Comparison of ENCODE assay signal across 9 cellular contexts in the genomic region with DNA sequence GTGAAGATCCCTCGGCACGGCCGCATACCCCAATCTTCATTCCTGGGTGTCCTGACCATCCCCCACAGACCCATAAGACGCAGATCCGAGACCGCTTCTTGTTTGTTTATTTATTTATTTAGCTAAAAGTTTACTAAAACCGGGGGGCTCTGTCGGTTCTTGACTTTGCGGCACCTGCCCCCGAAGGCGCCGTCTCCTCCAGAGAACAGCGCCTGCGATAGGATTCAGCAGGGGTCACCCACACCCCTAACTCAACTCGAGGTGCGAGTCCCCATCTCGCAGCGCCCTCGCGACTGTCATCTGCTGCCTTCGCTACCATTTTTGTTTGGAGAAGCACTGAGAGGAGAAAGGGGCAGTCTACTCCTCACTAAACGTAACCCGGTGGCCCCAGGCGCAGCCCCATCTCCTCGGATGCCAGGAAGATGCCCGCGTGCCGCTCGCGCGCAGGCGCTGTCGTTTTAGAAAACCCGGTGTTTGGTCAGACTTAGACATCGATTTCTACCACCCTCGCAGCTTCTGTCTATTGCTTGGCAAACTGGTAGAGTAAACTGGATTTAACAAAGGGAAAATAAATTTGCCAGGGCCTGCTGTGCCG. TPM values are rescaled to one million over a fixed set of nuclear protein-coding genes. Genes with fewer than 3 reads are reported as not detected.
DNase-seq lines count a peak whose midpoint lies in the region; ATAC-seq and TF ChIP-seq lines count a peak whose summit lies in the region.
"Had no signal": no experiment of that assay in that cellular context is flagged by ENCODE, and none has a peak within 500 bp of the region (broad histone marks: within the 10 kb centered on the region; RNA-seq: fewer than 3 reads in every experiment).

No MANE protein-coding gene starts in this region.

- H3K9ac ChIP-seq in GM23248 (peak overlapping the region; percentile 21; the same call in 1 of the 2 replicates), OCI-LY3 (ENCODE audit: low read length) (peak overlapping the region; percentile 10; the same call in 1 of the 2 replicates)

- H3K4me3 Mint-ChIP-seq in naive B cell = peak overlapping the region; percentile 75 to 93 (median 88)

- peak overlapping the region in 3 of 6 donors; percentile 5 to 70 (median 37) for H3K27ac Mint-ChIP-seq in naive B cell

- H2AFZ ChIP-seq in GM23248 = peak overlapping the region; percentile 85
- 0 out of 2 replicates have a peak overlapping the region, but pooled peaks have one; percentile 9 for H2AFZ ChIP-seq in OCI-LY3 (ENCODE audit: low read depth, low read length)

- peak overlapping the region; percentile 87 for H3K4me2 ChIP-seq in GM23248 (ENCODE audit: unreplicated experiment)
- H3K4me2 ChIP-seq in OCI-LY3 (ENCODE audit: low read length) = peak overlapping the region; percentile 90

- ATAC-seq in naive B cell (ENCODE audit: low read depth in 2 of 2) (peak; percentile 29 to 38), GM21737 (IDR thresholded peaks at IDR 0.05; ENCODE audit: unreplicated experiment) (no peak)

- H3F3A ChIP-seq in GM23248 (ENCODE audit: insufficient read depth) = no peaks in the 10 kb centered on the region

- H3K9me3 ChIP-seq in GM23248 (ENCODE audit: low read depth) (no peaks in the 10 kb centered on the region), OCI-LY3 (ENCODE audit: insufficient read depth, low read length) (no peaks in the 10 kb centered on the region)

- H3K9me3 Mint-ChIP-seq in naive B cell = no peaks in the 10 kb centered on the region

- 1 to 2% methylated on average over 33 to 34 of the region's 37 CpGs for WGBS in GM23248 (ENCODE audit: low coverage in 1 of 2, low lambda C conversion rate in 2 of 2, missing lambda C conversion rate in 2 of 2), 2 experiments

- no peaks in the 10 kb centered on the region for H3K9me2 ChIP-seq in GM23248 (ENCODE audit: insufficient read depth)

- peak overlapping the region; percentile 71 for H3K4me3 ChIP-seq in GM23248
- H3K4me3 ChIP-seq in OCI-LY3 (ENCODE audit: low read length) = peak overlapping the region; percentile 86
- peak overlapping the region; percentile 30 to 38 for H3K4me3 ChIP-seq in cardiac fibroblast (replicated peaks in 1 of 2; ENCODE audit: low read depth in 2 of 2, low read length in 2 of 2)

- no peaks in the 10 kb centered on the region for H3K79me2 ChIP-seq in GM23248 (ENCODE audit: insufficient read depth)
- H3K79me2 ChIP-seq in OCI-LY3 (ENCODE audit: low read length) = no peaks in the 10 kb centered on the region

- H4K20me1 ChIP-seq in GM23248 (ENCODE audit: insufficient read depth) = no peaks in the 10 kb centered on the region
- H4K20me1 ChIP-seq in OCI-LY3 (ENCODE audit: insufficient read depth, low read length) = no peaks in the 10 kb centered on the region

- peaks cover 13% of the 10 kb centered on the region; the same call in 1 of the 2 replicates for H3K27me3 ChIP-seq in GM23248 (replicated peaks; ENCODE audit: insufficient read depth)
- H3K27me3 ChIP-seq in OCI-LY3 (ENCODE audit: low read depth, low read length) = no peaks in the 10 kb centered on the region

- H3K27me3 Mint-ChIP-seq in naive B cell = peaks cover 35 to 54% (median 40%) of the 10 kb centered on the region in 3 donors

- in situ Hi-C loops in GM23248 (cut with MboI) = loop anchor here (10.0 kb wide), 1 partner anchor 98 kb away; no protein-coding TSS in a partner anchor

- DNase-seq in DMS153 treated with DMSO at 0.1 percent for 48 hours (lab: John Stamatoyannopoulos, UW; ENCODE audit: unreplicated experiment) = peak; percentile 81
- DNase-seq in GM23248 = peak; percentile 20
- DNase-seq in cardiac fibroblast (ENCODE audit: low read depth in 2 of 2) = no peak
- DNase-seq in naive B cell = no peak
- DNase-seq in NAMALWA (ENCODE audit: low spot score) = no peak
- DNase-seq in NCI-H446 (lab: John Stamatoyannopoulos, UW) = no peak

- H3K36me3 Mint-ChIP-seq in naive B cell = no peaks in the 10 kb centered on the region

- H3K4me1 Mint-ChIP-seq in naive B cell = peaks cover 3 to 17% (median 9%) of the 10 kb centered on the region in 3 donors

- H3K36me3 ChIP-seq in GM23248 (ENCODE audit: low read depth) = no peaks in the 10 kb centered on the region
- no peaks in the 10 kb centered on the region for H3K36me3 ChIP-seq in OCI-LY3 (replicated peaks; ENCODE audit: low read depth, low read length)

- no peak overlapping the region for H3K27ac ChIP-seq in GM23248
- no peak overlapping the region for H3K27ac ChIP-seq in OCI-LY3 (ENCODE audit: low read length)

- no peak for TF ChIP-seq CTCF in OCI-LY3 (IDR thresholded peaks at IDR 0.05; ENCODE audit: low read depth, low read length)
- no peak for TF ChIP-seq CTCF in cardiac fibroblast (IDR thresholded peaks at IDR 0.05; ENCODE audit: low read depth, low read length)

- no peaks in the 10 kb centered on the region for H3K4me1 ChIP-seq in GM23248 (ENCODE audit: insufficient read depth)
- H3K4me1 ChIP-seq in OCI-LY3 (ENCODE audit: low read length) = peaks cover 4% of the 10 kb centered on the region

RNA-seq across cellular contexts. Expression of gene GPR101, which starts 18.9 kb away (rescaled TPM):
- total RNA-seq in GM23248 (2014; rRNA removed; shearing (Covaris generic)) = not detected in 2 replicates
- polyA plus RNA-seq in GM23248 (2016; fragmentation: Nextera tagmentation; extraction: Ambion mirVana) (not detected in 2 replicates), naive B cell (ENCODE audit: low read depth in 6 of 6) (under 1 TPM in 2 of 6 donors, not detected in 4; 0.24 to 0.25 TPM)
- total RNA-seq: NCI-H460 had no signal

Comparison
In these comparisons a context has a peak if more than half of its experiments do, and no peak if none do; other contexts are left out.
1. DNase-seq: peak in DMS153 treated with DMSO at 0.1 percent for 48 hours (single experiment) and GM23248 (single experiment); none in cardiac fibroblast (0 of 2), naive B cell (single experiment), NAMALWA (single experiment) and NCI-H446 (0 of 2).
2. H3K4me3 ChIP-seq: peak in every context shown above with its lines; median percentile 86 in OCI-LY3; 71 in GM23248; 34 in cardiac fibroblast.